In the genomic region with DNA sequence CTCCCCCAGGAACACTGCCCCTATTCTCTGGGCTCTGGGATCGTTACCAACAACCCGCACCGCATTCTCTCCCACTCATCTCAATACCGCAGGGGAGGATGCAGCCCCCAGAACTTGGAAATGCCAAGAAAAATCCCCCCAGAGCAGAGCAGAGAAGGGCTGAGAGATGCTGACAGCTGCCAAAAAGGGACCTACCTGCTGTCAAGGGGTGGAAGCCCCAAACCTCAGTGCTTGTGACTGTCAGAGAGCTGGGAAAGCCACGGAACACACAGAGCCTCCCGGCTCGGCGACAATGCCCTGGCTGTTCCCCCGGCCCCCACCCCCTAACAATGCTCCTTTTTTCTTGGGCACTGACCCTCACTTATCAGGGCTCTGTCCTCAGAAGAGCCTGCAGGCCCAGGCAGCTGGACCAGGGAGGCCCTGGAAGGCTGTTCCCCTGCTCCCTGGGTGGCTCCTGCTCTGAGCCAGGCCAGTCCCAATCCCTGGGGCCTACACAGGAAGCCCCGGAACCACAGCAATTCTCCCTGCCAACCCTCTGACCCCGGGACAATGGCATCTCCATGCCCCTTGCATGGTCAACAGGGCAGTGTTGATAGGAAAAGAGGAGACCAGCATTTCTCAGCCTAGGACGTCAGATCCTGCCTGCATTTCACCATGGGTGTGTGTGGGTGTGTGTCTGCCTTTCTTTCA, we compare ENCODE assay signal across 11 cellular contexts.
DNase-seq lines count a peak whose midpoint lies in the region; ATAC-seq and TF ChIP-seq lines count a peak whose summit lies in the region.
"Had no signal": no experiment of that assay in that cellular context is flagged by ENCODE, and none has a peak within 500 bp of the region (broad histone marks: within the 10 kb centered on the region; RNA-seq: fewer than 3 reads in every experiment).

No MANE protein-coding gene starts in this region.

- H3K27me3 ChIP-seq in body of pancreas (no peaks in the 10 kb centered on the region), hepatocyte (no peaks in the 10 kb centered on the region), smooth muscle cell (ENCODE audit: low read depth) (no peaks in the 10 kb centered on the region), gastrocnemius medialis (no peaks in the 10 kb centered on the region)
- no peaks in the 10 kb centered on the region for H3K27me3 ChIP-seq in naive thymus-derived CD4-positive, alpha-beta T cell (ENCODE audit: control insufficient read depth in 2 of 2, insufficient read depth in 2 of 2, low read length in 2 of 2)

- H2AFZ ChIP-seq in hepatocyte (no peak overlapping the region), smooth muscle cell (ENCODE audit: low read depth) (no peak overlapping the region)

- no peaks in the 10 kb centered on the region for H3K27me3 Mint-ChIP-seq in naive thymus-derived CD4-positive, alpha-beta T cell

- peaks cover 29 to 50% (median 37%) of the 10 kb centered on the region in 7 donors for H3K4me1 Mint-ChIP-seq in naive thymus-derived CD4-positive, alpha-beta T cell

- TF ChIP-seq CTCF in HEK293 (tag by site-specific recombination; IDR thresholded peaks at IDR 0.05), result no peak
- TF ChIP-seq CTCF in body of pancreas (IDR thresholded peaks at IDR 0.05), result no peak
- TF ChIP-seq CTCF in hepatocyte (IDR thresholded peaks at IDR 0.05; ENCODE audit: poor library complexity), result no peak
- no peak for TF ChIP-seq CTCF in smooth muscle cell (IDR thresholded peaks at IDR 0.05; ENCODE audit: borderline replicate concordance, insufficient read depth, poor library complexity, severe bottlenecking)
- no peak for TF ChIP-seq CTCF in gastrocnemius medialis (IDR thresholded peaks at IDR 0.05 in 4 of 5, conservative IDR thresholded peaks at IDR 0.05 in 1 of 5)

- H3K27ac Mint-ChIP-seq in naive thymus-derived CD4-positive, alpha-beta T cell, result peak overlapping the region in 4 of 9 donors; percentile 10 to 63 (median 24)

- no peak overlapping the region for H3K9ac ChIP-seq in smooth muscle cell (ENCODE audit: low read depth)

- H3K4me3 ChIP-seq in HEK293 (ENCODE audit: low read depth, low read length) (no peak overlapping the region), body of pancreas (no peak overlapping the region), hepatocyte (no peak overlapping the region), smooth muscle cell (no peak overlapping the region), gastrocnemius medialis (no peak overlapping the region)
- H3K4me3 ChIP-seq in naive thymus-derived CD4-positive, alpha-beta T cell (ENCODE audit: low read length), result no peak overlapping the region

- H3K9me2 ChIP-seq in hepatocyte (replicated peaks; ENCODE audit: insufficient read depth), result no peaks in the 10 kb centered on the region

- intact Hi-C loops in body of pancreas (cut with DNase I) (no loop called here), gastrocnemius medialis (cut with DNase I; ENCODE audit: low total_unique reads) (no loop called here)
- intact Hi-C loops in naive thymus-derived CD4-positive, alpha-beta T cell (cut with micrococcal nuclease), result no loop called here

- no peaks in the 10 kb centered on the region for H3K36me3 ChIP-seq in HEK293 (ENCODE audit: control insufficient read depth in 2 of 2, insufficient read depth in 1 of 2, low read length in 2 of 2)
- H3K36me3 ChIP-seq in body of pancreas (replicated peaks in 1 of 2; ENCODE audit: insufficient read depth in 1 of 2, low read depth in 2 of 2), result no peaks in the 10 kb centered on the region
- H3K36me3 ChIP-seq in hepatocyte (replicated peaks; ENCODE audit: insufficient read depth, low read depth), result no peaks in the 10 kb centered on the region
- H3K36me3 ChIP-seq in smooth muscle cell (ENCODE audit: low read depth), result no peaks in the 10 kb centered on the region
- H3K36me3 ChIP-seq in gastrocnemius medialis, result no peaks in the 10 kb centered on the region
- no peaks in the 10 kb centered on the region for H3K36me3 ChIP-seq in naive thymus-derived CD4-positive, alpha-beta T cell (ENCODE audit: control insufficient read depth in 2 of 3, insufficient read depth in 3 of 3, low read length in 3 of 3)

- no peak overlapping the region for H3K4me3 Mint-ChIP-seq in naive thymus-derived CD4-positive, alpha-beta T cell

- H3F3A ChIP-seq in smooth muscle cell (ENCODE audit: low read depth), result no peaks in the 10 kb centered on the region

- DNase-seq in body of pancreas (no peak), hepatocyte (ENCODE audit: low spot score) (no peak), smooth muscle cell (lab: John Stamatoyannopoulos, UW; ENCODE audit: unreplicated experiment) (no peak), gastrocnemius medialis (no peak)
- DNase-seq in naive thymus-derived CD4-positive, alpha-beta T cell, result no peak
- DNase-seq: activated effector memory CD4-positive, alpha-beta T cell treated with Interleukin-2 at 50 U/mL for 16 hours; GF-D8; NCI-H1694 had no signal

- 59 to 70% methylated on average over 12 of the region's 12 CpGs for WGBS in body of pancreas, 2 donors
- WGBS in hepatocyte (ENCODE audit: low lambda C conversion rate, missing lambda C conversion rate), result 71% methylated on average over 12 of the region's 12 CpGs
- WGBS in smooth muscle cell (ENCODE audit: low lambda C conversion rate), result 74% methylated on average over 12 of the region's 12 CpGs

- POLR2A ChIA-PET in HEK293 (lab: Yijun Ruan, JAX), result no interaction called here
- POLR2A ChIA-PET in naive thymus-derived CD4-positive, alpha-beta T cell (lab: Charles Lee), result no interaction called here

- H3K4me1 ChIP-seq in HEK293 (ENCODE audit: control insufficient read depth, insufficient read depth, low read length), result peaks cover 7% of the 10 kb centered on the region
- peaks cover 58% of the 10 kb centered on the region for H3K4me1 ChIP-seq in body of pancreas
- H3K4me1 ChIP-seq in hepatocyte (ENCODE audit: insufficient read depth), result peaks cover 57% of the 10 kb centered on the region
- peaks cover 27% of the 10 kb centered on the region for H3K4me1 ChIP-seq in smooth muscle cell (ENCODE audit: low read depth)
- peaks cover 34 to 43% of the 10 kb centered on the region in 2 donors for H3K4me1 ChIP-seq in gastrocnemius medialis
- peaks cover 13 to 17% of the 10 kb centered on the region in 2 donors for H3K4me1 ChIP-seq in naive thymus-derived CD4-positive, alpha-beta T cell (ENCODE audit: control insufficient read depth in 2 of 2, insufficient read depth in 2 of 2, low read length in 2 of 2)

- H3K36me3 Mint-ChIP-seq in naive thymus-derived CD4-positive, alpha-beta T cell, result no peaks in the 10 kb centered on the region

- H3K9me3 Mint-ChIP-seq in naive thymus-derived CD4-positive, alpha-beta T cell, result no peaks in the 10 kb centered on the region

- H4K20me1 ChIP-seq in hepatocyte (ENCODE audit: insufficient read depth, poor library complexity, severe bottlenecking) (no peaks in the 10 kb centered on the region), smooth muscle cell (ENCODE audit: low read depth) (peaks cover 69% of the 10 kb centered on the region)

- H3K27ac ChIP-seq in HEK293 (ENCODE audit: extremely low read depth, low read depth, low read length) (no peak overlapping the region), body of pancreas (peak overlapping the region; percentile 20 to 61 (median 43)), hepatocyte (peak overlapping the region; percentile 89), smooth muscle cell (ENCODE audit: low read depth) (no peak overlapping the region), gastrocnemius medialis (peak overlapping the region in 1 of 4 donors; percentile 29)
- H3K27ac ChIP-seq in naive thymus-derived CD4-positive, alpha-beta T cell (ENCODE audit: low read depth, low read length), result no peak overlapping the region

- H3K9me3 ChIP-seq in HEK293 (ENCODE audit: control insufficient read depth, insufficient read depth, low read depth, low read length), result no peaks in the 10 kb centered on the region
- no peaks in the 10 kb centered on the region for H3K9me3 ChIP-seq in body of pancreas
- H3K9me3 ChIP-seq in hepatocyte (ENCODE audit: low read depth), result no peaks in the 10 kb centered on the region
- no peaks in the 10 kb centered on the region for H3K9me3 ChIP-seq in smooth muscle cell (replicated peaks; ENCODE audit: low read depth)
- no peaks in the 10 kb centered on the region for H3K9me3 ChIP-seq in gastrocnemius medialis
- no peaks in the 10 kb centered on the region for H3K9me3 ChIP-seq in naive thymus-derived CD4-positive, alpha-beta T cell (ENCODE audit: control insufficient read depth in 2 of 3, low read length in 3 of 3)

- CTCF ChIA-PET in HEK293 (lab: Yijun Ruan, JAX), result interaction anchor here (0.6 to 1.7 kb wide), 3 partner anchors 11 to 76 kb away, joined by 3 to 7 read pairs (median 3); no protein-coding TSS in a partner anchor
- CTCF ChIA-PET in naive thymus-derived CD4-positive, alpha-beta T cell (lab: Charles Lee), result no interaction called here

- ATAC-seq in body of pancreas (peak; percentile 35), HG03432 (IDR thresholded peaks at IDR 0.05; ENCODE audit: unreplicated experiment) (no peak), gastrocnemius medialis (no peak), HG02571 (IDR thresholded peaks at IDR 0.05; ENCODE audit: unreplicated experiment) (no peak)
- no peak for ATAC-seq in naive thymus-derived CD4-positive, alpha-beta T cell

- H3K79me2 ChIP-seq in hepatocyte (peaks cover 65% of the 10 kb centered on the region), smooth muscle cell (ENCODE audit: low read depth) (no peaks in the 10 kb centered on the region)

- in situ Hi-C loops in gastrocnemius medialis (cut with MboI; ENCODE audit: low sequenced_read_pairs in 4 of 4), result no loop called here

- TF ChIP-seq POLR2A in body of pancreas (IDR thresholded peaks at IDR 0.05) (no peak), gastrocnemius medialis (IDR thresholded peaks at IDR 0.05) (no peak)

- H3K4me2 ChIP-seq in hepatocyte (no peak overlapping the region), smooth muscle cell (peak overlapping the region; percentile 22)

TF ChIP-seq in HEK293, 187 proteins besides CTCF, POLR2A, EP300 and RAD21 (continues in another document):
- TF ChIP-seq ZNF223 (tag by site-specific recombination; IDR thresholded peaks at IDR 0.05), result no peak
- TF ChIP-seq, protein P1, sequence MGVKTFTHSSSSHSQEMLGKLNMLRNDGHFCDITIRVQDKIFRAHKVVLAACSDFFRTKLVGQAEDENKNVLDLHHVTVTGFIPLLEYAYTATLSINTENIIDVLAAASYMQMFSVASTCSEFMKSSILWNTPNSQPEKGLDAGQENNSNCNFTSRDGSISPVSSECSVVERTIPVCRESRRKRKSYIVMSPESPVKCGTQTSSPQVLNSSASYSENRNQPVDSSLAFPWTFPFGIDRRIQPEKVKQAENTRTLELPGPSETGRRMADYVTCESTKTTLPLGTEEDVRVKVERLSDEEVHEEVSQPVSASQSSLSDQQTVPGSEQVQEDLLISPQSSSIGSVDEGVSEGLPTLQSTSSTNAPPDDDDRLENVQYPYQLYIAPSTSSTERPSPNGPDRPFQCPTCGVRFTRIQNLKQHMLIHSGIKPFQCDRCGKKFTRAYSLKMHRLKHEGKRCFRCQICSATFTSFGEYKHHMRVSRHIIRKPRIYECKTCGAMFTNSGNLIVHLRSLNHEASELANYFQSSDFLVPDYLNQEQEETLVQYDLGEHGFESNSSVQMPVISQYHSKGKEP (tag by site-specific recombination; IDR thresholded peaks at IDR 0.05), result no peak
- TF ChIP-seq ZNF394 (tag by site-specific recombination; IDR thresholded peaks at IDR 0.05; ENCODE audit: borderline replicate concordance), result no peak
- TF ChIP-seq ZNF626 (tag by site-specific recombination; IDR thresholded peaks at IDR 0.05), result no peak
- TF ChIP-seq ZNF341 (tag by site-specific recombination; IDR thresholded peaks at IDR 0.05; ENCODE audit: low read depth), result peak; percentile 51

Comparison
In these comparisons a context has a peak if more than half of its experiments do, and no peak if none do; other contexts are left out.
1. H3K27ac ChIP-seq: peak in body of pancreas (4 of 4) and hepatocyte (single experiment); none in HEK293 (single experiment), smooth muscle cell (single experiment) and naive thymus-derived CD4-positive, alpha-beta T cell (single experiment).